ENCODE assay signal across 1 cellular context in genomic region chr1:1302951-1303509, GRCh38.
TF ChIP-seq lines count a peak whose summit lies in the region.

No MANE protein-coding gene starts in this region.

TF ChIP-seq in K562, 482 proteins besides CTCF, POLR2A, EP300 and RAD21:
- TF ChIP-seq IFI16 (CRISPR knock-in tag; IDR thresholded peaks at IDR 0.05) = no peak
- TF ChIP-seq THRAP3 (IDR thresholded peaks at IDR 0.05; ENCODE audit: borderline replicate concordance) = no peak
- TF ChIP-seq, protein P1, sequence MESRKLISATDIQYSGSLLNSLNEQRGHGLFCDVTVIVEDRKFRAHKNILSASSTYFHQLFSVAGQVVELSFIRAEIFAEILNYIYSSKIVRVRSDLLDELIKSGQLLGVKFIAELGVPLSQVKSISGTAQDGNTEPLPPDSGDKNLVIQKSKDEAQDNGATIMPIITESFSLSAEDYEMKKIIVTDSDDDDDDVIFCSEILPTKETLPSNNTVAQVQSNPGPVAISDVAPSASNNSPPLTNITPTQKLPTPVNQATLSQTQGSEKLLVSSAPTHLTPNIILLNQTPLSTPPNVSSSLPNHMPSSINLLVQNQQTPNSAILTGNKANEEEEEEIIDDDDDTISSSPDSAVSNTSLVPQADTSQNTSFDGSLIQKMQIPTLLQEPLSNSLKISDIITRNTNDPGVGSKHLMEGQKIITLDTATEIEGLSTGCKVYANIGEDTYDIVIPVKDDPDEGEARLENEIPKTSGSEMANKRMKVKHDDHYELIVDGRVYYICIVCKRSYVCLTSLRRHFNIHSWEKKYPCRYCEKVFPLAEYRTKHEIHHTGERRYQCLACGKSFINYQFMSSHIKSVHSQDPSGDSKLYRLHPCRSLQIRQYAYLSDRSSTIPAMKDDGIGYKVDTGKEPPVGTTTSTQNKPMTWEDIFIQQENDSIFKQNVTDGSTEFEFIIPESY (CRISPR knock-in tag; IDR thresholded peaks at IDR 0.05) = peak; percentile 63; the same call in 1 of the 2 replicates
- TF ChIP-seq HNRNPL (IDR thresholded peaks at IDR 0.05; ENCODE audit: low read depth, low read length) = peak; percentile 87
- TF ChIP-seq STAG1 (CRISPR knock-in tag; IDR thresholded peaks at IDR 0.05; ENCODE audit: borderline replicate concordance) = no peak
- 0 out of 2 replicates have a peak, but pooled peaks have one; percentile 8 for TF ChIP-seq ZNF143 (CRISPR knock-in tag; IDR thresholded peaks at IDR 0.05)
- TF ChIP-seq BHLHE40 (IDR thresholded peaks at IDR 0.05; ENCODE audit: low read length) = no peak
- TF ChIP-seq, protein P2, sequence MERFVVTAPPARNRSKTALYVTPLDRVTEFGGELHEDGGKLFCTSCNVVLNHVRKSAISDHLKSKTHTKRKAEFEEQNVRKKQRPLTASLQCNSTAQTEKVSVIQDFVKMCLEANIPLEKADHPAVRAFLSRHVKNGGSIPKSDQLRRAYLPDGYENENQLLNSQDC (CRISPR knock-in tag; IDR thresholded peaks at IDR 0.05) = no peak
- TF ChIP-seq POLR2G (IDR thresholded peaks at IDR 0.05; ENCODE audit: low read depth, low read length) = peak; percentile 38; the same call in 1 of the 2 replicates
- 0 out of 2 replicates have a peak, but pooled peaks have one; percentile 10 for TF ChIP-seq ZNF263 (CRISPR knock-in tag; IDR thresholded peaks at IDR 0.05; ENCODE audit: borderline replicate concordance)
